ENCODE assay signal across 2 cellular contexts in the genomic region with DNA sequence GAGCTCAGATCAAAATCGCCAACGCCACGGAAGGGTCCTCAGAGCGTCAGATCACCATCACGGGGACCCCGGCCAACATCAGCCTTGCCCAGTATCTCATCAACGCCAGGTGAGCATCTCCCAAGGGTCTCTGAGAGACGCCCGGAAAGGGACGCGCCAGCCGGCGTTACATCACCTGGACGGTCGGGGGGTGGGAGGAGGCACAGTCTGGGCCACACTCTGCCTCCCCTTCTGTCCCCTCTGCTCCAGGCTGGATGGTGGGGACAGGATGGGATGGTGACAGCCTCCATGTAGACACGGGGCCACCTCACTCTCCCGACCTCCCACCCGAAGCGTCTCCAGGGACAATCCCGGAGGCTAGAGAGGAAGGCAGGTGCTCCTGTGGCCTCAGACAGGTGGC.
TF ChIP-seq lines count a peak whose summit lies in the region.

No MANE protein-coding gene starts in this region.

TF ChIP-seq in SK-N-SH, 30 proteins besides CTCF, POLR2A, EP300 and RAD21 (continued from another document):
- TF ChIP-seq, protein P1, sequence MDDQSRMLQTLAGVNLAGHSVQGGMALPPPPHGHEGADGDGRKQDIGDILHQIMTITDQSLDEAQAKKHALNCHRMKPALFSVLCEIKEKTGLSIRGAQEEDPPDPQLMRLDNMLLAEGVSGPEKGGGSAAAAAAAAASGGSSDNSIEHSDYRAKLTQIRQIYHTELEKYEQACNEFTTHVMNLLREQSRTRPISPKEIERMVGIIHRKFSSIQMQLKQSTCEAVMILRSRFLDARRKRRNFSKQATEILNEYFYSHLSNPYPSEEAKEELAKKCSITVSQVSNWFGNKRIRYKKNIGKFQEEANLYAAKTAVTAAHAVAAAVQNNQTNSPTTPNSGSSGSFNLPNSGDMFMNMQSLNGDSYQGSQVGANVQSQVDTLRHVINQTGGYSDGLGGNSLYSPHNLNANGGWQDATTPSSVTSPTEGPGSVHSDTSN (IDR thresholded peaks at IDR 0.05) = no peak
- TF ChIP-seq NRF1 (IDR thresholded peaks at IDR 0.05; ENCODE audit: low read depth, low read length) (no peak), GABPA (IDR thresholded peaks at IDR 0.05; ENCODE audit: low read depth) (no peak)

TF ChIP-seq in SK-N-SH treated with all-trans-retinoic acid at 6 μM for 48 hours, 23 proteins besides CTCF, POLR2A, EP300 and RAD21 (continued from another document):
- TF ChIP-seq PATZ1 (CRISPR knock-in tag; IDR thresholded peaks at IDR 0.05; ENCODE audit: borderline replicate concordance) = no peak
- TF ChIP-seq, protein P2, sequence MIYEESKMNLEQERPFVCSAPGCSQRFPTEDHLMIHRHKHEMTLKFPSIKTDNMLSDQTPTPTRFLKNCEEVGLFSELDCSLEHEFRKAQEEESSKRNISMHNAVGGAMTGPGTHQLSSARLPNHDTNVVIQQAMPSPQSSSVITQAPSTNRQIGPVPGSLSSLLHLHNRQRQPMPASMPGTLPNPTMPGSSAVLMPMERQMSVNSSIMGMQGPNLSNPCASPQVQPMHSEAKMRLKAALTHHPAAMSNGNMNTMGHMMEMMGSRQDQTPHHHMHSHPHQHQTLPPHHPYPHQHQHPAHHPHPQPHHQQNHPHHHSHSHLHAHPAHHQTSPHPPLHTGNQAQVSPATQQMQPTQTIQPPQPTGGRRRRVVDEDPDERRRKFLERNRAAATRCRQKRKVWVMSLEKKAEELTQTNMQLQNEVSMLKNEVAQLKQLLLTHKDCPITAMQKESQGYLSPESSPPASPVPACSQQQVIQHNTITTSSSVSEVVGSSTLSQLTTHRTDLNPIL (CRISPR knock-in tag; IDR thresholded peaks at IDR 0.05; ENCODE audit: low read depth) = no peak
- no peak for TF ChIP-seq ESRRG (CRISPR knock-in tag; IDR thresholded peaks at IDR 0.05)
- TF ChIP-seq ZFP3 (CRISPR knock-in tag; IDR thresholded peaks at IDR 0.05) = no peak
- TF ChIP-seq, protein P3, sequence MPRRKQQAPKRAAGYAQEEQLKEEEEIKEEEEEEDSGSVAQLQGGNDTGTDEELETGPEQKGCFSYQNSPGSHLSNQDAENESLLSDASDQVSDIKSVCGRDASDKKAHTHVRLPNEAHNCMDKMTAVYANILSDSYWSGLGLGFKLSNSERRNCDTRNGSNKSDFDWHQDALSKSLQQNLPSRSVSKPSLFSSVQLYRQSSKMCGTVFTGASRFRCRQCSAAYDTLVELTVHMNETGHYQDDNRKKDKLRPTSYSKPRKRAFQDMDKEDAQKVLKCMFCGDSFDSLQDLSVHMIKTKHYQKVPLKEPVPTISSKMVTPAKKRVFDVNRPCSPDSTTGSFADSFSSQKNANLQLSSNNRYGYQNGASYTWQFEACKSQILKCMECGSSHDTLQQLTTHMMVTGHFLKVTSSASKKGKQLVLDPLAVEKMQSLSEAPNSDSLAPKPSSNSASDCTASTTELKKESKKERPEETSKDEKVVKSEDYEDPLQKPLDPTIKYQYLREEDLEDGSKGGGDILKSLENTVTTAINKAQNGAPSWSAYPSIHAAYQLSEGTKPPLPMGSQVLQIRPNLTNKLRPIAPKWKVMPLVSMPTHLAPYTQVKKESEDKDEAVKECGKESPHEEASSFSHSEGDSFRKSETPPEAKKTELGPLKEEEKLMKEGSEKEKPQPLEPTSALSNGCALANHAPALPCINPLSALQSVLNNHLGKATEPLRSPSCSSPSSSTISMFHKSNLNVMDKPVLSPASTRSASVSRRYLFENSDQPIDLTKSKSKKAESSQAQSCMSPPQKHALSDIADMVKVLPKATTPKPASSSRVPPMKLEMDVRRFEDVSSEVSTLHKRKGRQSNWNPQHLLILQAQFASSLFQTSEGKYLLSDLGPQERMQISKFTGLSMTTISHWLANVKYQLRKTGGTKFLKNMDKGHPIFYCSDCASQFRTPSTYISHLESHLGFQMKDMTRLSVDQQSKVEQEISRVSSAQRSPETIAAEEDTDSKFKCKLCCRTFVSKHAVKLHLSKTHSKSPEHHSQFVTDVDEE (CRISPR knock-in tag; IDR thresholded peaks at IDR 0.05) = no peak
- TF ChIP-seq SNAI2 (CRISPR knock-in tag; IDR thresholded peaks at IDR 0.05) = no peak
- no peak for TF ChIP-seq GLIS3 (CRISPR knock-in tag; IDR thresholded peaks at IDR 0.05)
- TF ChIP-seq POU6F1 (CRISPR knock-in tag; IDR thresholded peaks at IDR 0.05; ENCODE audit: borderline replicate concordance, low read depth) = no peak
- no peak for TF ChIP-seq ZNF70 (CRISPR knock-in tag; IDR thresholded peaks at IDR 0.05)
- no peak for TF ChIP-seq ISL1 (CRISPR knock-in tag; IDR thresholded peaks at IDR 0.05)
